Comparison of ENCODE assay signal across 8 cellular contexts in genomic region chr14:70567791-70568190, GRCh38. TPM values are rescaled to one million over a fixed set of nuclear protein-coding genes. Genes with fewer than 3 reads are reported as not detected.
DNase-seq lines count a peak whose midpoint lies in the region; ATAC-seq, FAIRE-seq and TF ChIP-seq lines count a peak whose summit lies in the region.

No MANE protein-coding gene starts in this region.

- no peaks in the 10 kb centered on the region for H3K27me3 Mint-ChIP-seq in activated T-helper 2 cell treated with anti-CD3 and anti-CD28 coated beads, Interferon-gamma antibody, Interleukin-2, Interleukin-4, amounts not matched to agents 10 μg/mL and 5 μg/mL and 100 μg/mL, durations not matched to agents 14 hours and 24 hours and 36 hours (ENCODE audit: low read depth)

- no peak for FAIRE-seq in frontal cortex (lab: Jason Lieb, UNC)

- peaks cover 42% of the 10 kb centered on the region for H3K9me3 Mint-ChIP-seq in activated T-helper 2 cell treated with anti-CD3 and anti-CD28 coated beads, Interferon-gamma antibody, Interleukin-2, Interleukin-4, amounts not matched to agents 10 μg/mL and 5 μg/mL and 100 μg/mL, durations not matched to agents 14 hours and 24 hours and 36 hours

- intact Hi-C loops in Right ventricle myocardium superior (cut with DNase I), result no loop called here
- intact Hi-C loops in cardiac septum (cut with DNase I), result no loop called here
- intact Hi-C loops in activated T-helper 2 cell treated with anti-CD3 and anti-CD28 coated beads, Interferon-gamma antibody, Interleukin-2, Interleukin-4, amounts not matched to agents 10 μg/mL and 5 μg/mL and 100 μg/mL, durations not matched to agents 14 hours and 24 hours and 36 hours (cut with micrococcal nuclease), result no loop called here

- H3K4me1 Mint-ChIP-seq in activated T-helper 2 cell treated with anti-CD3 and anti-CD28 coated beads, Interferon-gamma antibody, Interleukin-2, Interleukin-4, amounts not matched to agents 10 μg/mL and 5 μg/mL and 100 μg/mL, durations not matched to agents 14 hours and 24 hours and 36 hours (ENCODE audit: low read depth), result peaks cover 3% of the 10 kb centered on the region

- peaks cover 80% of the 10 kb centered on the region for H3K36me3 Mint-ChIP-seq in activated T-helper 2 cell treated with anti-CD3 and anti-CD28 coated beads, Interferon-gamma antibody, Interleukin-2, Interleukin-4, amounts not matched to agents 10 μg/mL and 5 μg/mL and 100 μg/mL, durations not matched to agents 14 hours and 24 hours and 36 hours (ENCODE audit: low read depth)

- no peak for DNase-seq in Right ventricle myocardium superior
- no peak for DNase-seq in cardiac septum (ENCODE audit: low spot score)
- peak; percentile 54 for DNase-seq in NB4 (ENCODE audit: low read depth)
- DNase-seq in activated T-helper 2 cell treated with anti-CD3 and anti-CD28 coated beads, Interferon-gamma antibody, Interleukin-2, Interleukin-4, amounts not matched to agents 10 μg/mL and 5 μg/mL and 100 μg/mL, durations not matched to agents 14 hours and 24 hours and 36 hours (ENCODE audit: low spot score), result peak; percentile 24
- peak; percentile 21 for DNase-seq in left kidney (ENCODE audit: low read depth, low spot score)
- no peak for DNase-seq in frontal cortex (ENCODE audit: low spot score in 2 of 2)
- no peak for DNase-seq in nucleus accumbens (lab: John Stamatoyannopoulos, UW)

- H3K4me3 ChIP-seq in NB4 (ENCODE audit: low read depth, low read length), result no peak overlapping the region

- TF ChIP-seq CTCF in NB4 (IDR thresholded peaks at IDR 0.05; ENCODE audit: low read depth, low read length), result peak; percentile 62

- ATAC-seq in Right ventricle myocardium superior (ENCODE audit: poor library complexity) (peak; percentile 48), GM18520 (IDR thresholded peaks at IDR 0.05; ENCODE audit: unreplicated experiment) (no peak)

- no peak overlapping the region for H3K4me3 Mint-ChIP-seq in activated T-helper 2 cell treated with anti-CD3 and anti-CD28 coated beads, Interferon-gamma antibody, Interleukin-2, Interleukin-4, amounts not matched to agents 10 μg/mL and 5 μg/mL and 100 μg/mL, durations not matched to agents 14 hours and 24 hours and 36 hours (ENCODE audit: low read depth)

- no peak for TF ChIP-seq POLR2A in NB4 (IDR thresholded peaks at IDR 0.05; ENCODE audit: extremely low read depth, insufficient read length)

- H3K27ac Mint-ChIP-seq in activated T-helper 2 cell treated with anti-CD3 and anti-CD28 coated beads, Interferon-gamma antibody, Interleukin-2, Interleukin-4, amounts not matched to agents 10 μg/mL and 5 μg/mL and 100 μg/mL, durations not matched to agents 14 hours and 24 hours and 36 hours, result no peak overlapping the region

RNA-seq across cellular contexts. Expression of gene MED6, which starts 32.7 kb away (rescaled TPM):
- total RNA-seq in Right ventricle myocardium superior, result 17.7 TPM
- 21.7 TPM for total RNA-seq in cardiac septum
- total RNA-seq in activated T-helper 2 cell treated with anti-CD3 and anti-CD28 coated beads, Interferon-gamma antibody, Interleukin-2, Interleukin-4, amounts not matched to agents 10 μg/mL and 5 μg/mL and 100 μg/mL, durations not matched to agents 14 hours and 24 hours and 36 hours, result 52.2 and 58.2 TPM in 2 replicates
- total RNA-seq in frontal cortex, result 49.7 TPM

RNA-seq across cellular contexts. Expression of gene ADAM20, which starts 33.0 kb away (rescaled TPM):
- 0.40 TPM for total RNA-seq in Right ventricle myocardium superior
- 0.78 TPM for total RNA-seq in cardiac septum
- total RNA-seq in activated T-helper 2 cell treated with anti-CD3 and anti-CD28 coated beads, Interferon-gamma antibody, Interleukin-2, Interleukin-4, amounts not matched to agents 10 μg/mL and 5 μg/mL and 100 μg/mL, durations not matched to agents 14 hours and 24 hours and 36 hours, result 0.25 and 0.39 TPM in 2 replicates
- total RNA-seq in frontal cortex, result 1.6 TPM

Comparison
In these comparisons a context has a peak if more than half of its experiments do, and no peak if none do; other contexts are left out.
1. DNase-seq: peak in NB4 (single experiment), activated T-helper 2 cell treated with anti-CD3 and anti-CD28 coated beads, Interferon-gamma antibody, Interleukin-2, Interleukin-4, amounts not matched to agents 10 μg/mL and 5 μg/mL and 100 μg/mL, durations not matched to agents 14 hours and 24 hours and 36 hours (single experiment) and left kidney (single experiment); none in Right ventricle myocardium superior (single experiment), cardiac septum (single experiment), frontal cortex (0 of 2) and nucleus accumbens (0 of 56).